Comparison of ENCODE assay signal across 16 cellular contexts in the genomic region with DNA sequence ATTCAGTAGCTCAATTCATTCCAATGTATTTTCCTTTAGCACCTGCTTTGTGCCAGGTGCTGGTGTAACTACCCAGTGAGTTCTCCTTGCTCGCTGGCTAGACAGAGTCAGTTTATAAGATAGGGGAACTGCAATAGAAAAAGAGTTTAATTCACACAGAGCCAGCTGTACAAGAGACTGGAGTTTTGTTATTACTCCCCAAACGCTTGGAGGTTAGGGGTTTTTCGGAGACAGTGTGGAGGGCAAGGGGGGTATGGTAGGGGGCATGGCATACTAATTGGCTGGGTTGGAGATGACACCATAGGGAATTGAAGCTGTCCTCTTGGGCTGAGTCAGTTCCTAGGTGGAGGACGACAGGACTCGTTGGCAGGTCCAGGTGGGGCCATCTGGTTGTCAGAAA. TPM values are rescaled to one million over a fixed set of nuclear protein-coding genes. Genes with fewer than 3 reads are reported as not detected.
DNase-seq lines count a peak whose midpoint lies in the region; ATAC-seq, FAIRE-seq and TF ChIP-seq lines count a peak whose summit lies in the region.
"Had no signal": no experiment of that assay in that cellular context is flagged by ENCODE, and none has a peak within 500 bp of the region (broad histone marks: within the 10 kb centered on the region; RNA-seq: fewer than 3 reads in every experiment).

No MANE protein-coding gene starts in this region.

- FAIRE-seq in frontal cortex (lab: Jason Lieb, UNC): no peak
- FAIRE-seq: HTR-8/SVneo had no signal

- no peak overlapping the region for H3K4me3 Mint-ChIP-seq in mesothelial cell of epicardium

- DNase-seq in COLO668 (lab: John Stamatoyannopoulos, UW; ENCODE audit: unreplicated experiment) (peak; percentile 3), frontal cortex (ENCODE audit: low spot score in 2 of 2) (no peak), OCI-M2 (lab: John Stamatoyannopoulos, UW; ENCODE audit: unreplicated experiment) (no peak), mesothelial cell of epicardium (ENCODE audit: low spot score in 2 of 2, unreplicated experiment in 2 of 2) (no peak)
- no peak for DNase-seq in activated naive CD4-positive, alpha-beta T cell treated with anti-CD3 and anti-CD28 coated beads, Interleukin-2, amount 50 U/mL, for 16 hours
- DNase-seq: body of pancreas, Caco-2, dorsolateral prefrontal cortex, hippocampal formation, left colon, thyroid gland had no signal

- no peaks in the 10 kb centered on the region for H3K9me3 Mint-ChIP-seq in mesothelial cell of epicardium

- no peaks in the 10 kb centered on the region for H3K4me1 Mint-ChIP-seq in mesothelial cell of epicardium

- no peaks in the 10 kb centered on the region for H3K36me3 Mint-ChIP-seq in mesothelial cell of epicardium

- no peak overlapping the region for H3K27ac Mint-ChIP-seq in mesothelial cell of epicardium
- H3K27ac Mint-ChIP-seq: progenitor cell of endocrine pancreas had no signal

- ATAC-seq in GM18873 (IDR thresholded peaks at IDR 0.05; ENCODE audit: low FRiP score, unreplicated experiment): peak; percentile 61
- peak; percentile 47 for ATAC-seq in GM21825 (IDR thresholded peaks at IDR 0.05; ENCODE audit: unreplicated experiment)
- ATAC-seq in HG03280 (IDR thresholded peaks at IDR 0.05; ENCODE audit: unreplicated experiment): peak; percentile 34
- ATAC-seq: body of pancreas, left colon had no signal

- no peak for TF ChIP-seq CTCF in mesothelial cell of epicardium (IDR thresholded peaks at IDR 0.05; ENCODE audit: unreplicated experiment)

- H3K27me3 Mint-ChIP-seq in mesothelial cell of epicardium (ENCODE audit: low read depth): peaks cover 3% of the 10 kb centered on the region
- H3K27me3 Mint-ChIP-seq: progenitor cell of endocrine pancreas had no signal

RNA-seq across cellular contexts. Expression of a gene that starts 5.4 kb away (rescaled TPM):
- total RNA-seq in frontal cortex (7.7 TPM), mesothelial cell of epicardium (7.1 to 10.9 TPM (median 8.7 TPM) in 3 replicates)
- total RNA-seq: Caco-2 had no signal

RNA-seq across cellular contexts. Expression of a gene that starts 20.2 kb away (rescaled TPM):
- 11.0 TPM for total RNA-seq in frontal cortex
- total RNA-seq in mesothelial cell of epicardium: 16.0 to 18.1 TPM (median 17.3 TPM) in 3 replicates

RNA-seq across cellular contexts. Expression of a gene that starts 37.0 kb away (rescaled TPM):
- 0.82 TPM for total RNA-seq in frontal cortex
- 3.4 to 3.5 TPM (median 3.5 TPM) in 3 replicates for total RNA-seq in mesothelial cell of epicardium
